In the genomic region with DNA sequence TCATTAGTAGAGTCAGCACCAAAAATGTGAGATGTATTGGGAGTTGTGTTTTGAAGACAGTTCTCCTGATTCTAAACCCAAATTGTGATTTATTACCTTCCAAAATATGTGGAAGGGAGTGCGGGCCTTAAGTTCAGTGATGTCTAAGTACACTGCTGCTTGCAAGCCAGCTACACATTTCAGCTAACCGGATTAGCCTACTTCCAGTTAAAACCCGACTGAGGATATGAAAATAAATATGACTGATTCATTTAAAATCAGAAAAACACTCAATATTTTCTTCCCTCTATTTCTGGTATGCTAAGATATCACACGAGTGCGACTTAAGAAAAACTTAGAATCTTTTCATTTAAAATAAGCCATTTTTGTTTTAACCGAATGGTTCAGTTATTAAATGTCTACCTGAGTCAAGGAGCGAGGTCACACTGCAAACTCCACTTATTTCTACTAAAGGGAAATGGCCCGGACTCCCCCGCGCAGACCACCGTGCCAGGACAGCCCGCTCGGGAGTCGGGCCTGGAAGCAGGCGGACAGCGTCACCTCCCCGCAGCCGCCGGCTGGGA, we compare ENCODE assay signal across 8 cellular contexts. TPM values are rescaled to one million over a fixed set of nuclear protein-coding genes. Genes with fewer than 3 reads are reported as not detected.
DNase-seq lines count a peak whose midpoint lies in the region; ATAC-seq, FAIRE-seq and TF ChIP-seq lines count a peak whose summit lies in the region.

No MANE protein-coding gene starts in this region.

- no peaks in the 10 kb centered on the region for H4K20me1 ChIP-seq in GM23248 (ENCODE audit: insufficient read depth)

- peak overlapping the region; percentile 100 for H3K9ac ChIP-seq in GM23248

- H3K4me1 ChIP-seq in GM23248 (ENCODE audit: insufficient read depth), result peaks cover 38% of the 10 kb centered on the region
- H3K4me1 ChIP-seq in neuron (ENCODE audit: insufficient read depth, low read length), result no peaks in the 10 kb centered on the region

- 1 to 2% methylated on average over 19 of the region's 19 CpGs for WGBS in GM23248 (ENCODE audit: low coverage in 1 of 2, low lambda C conversion rate in 2 of 2, missing lambda C conversion rate in 2 of 2), 2 experiments

- peaks cover 62% of the 10 kb centered on the region for H3F3A ChIP-seq in GM23248 (ENCODE audit: insufficient read depth)

- H3K27ac ChIP-seq in GM23248 (peak overlapping the region; percentile 98), RWPE1 (peak overlapping the region; percentile 86)

- in situ Hi-C loops in GM23248 (cut with MboI), result no loop called here

- CTCF ChIA-PET in RWPE1 (lab: Yijun Ruan, JAX), result interaction anchor here (0.7 to 1.2 kb wide), 4 partner anchors 8 to 153 kb away, joined by 3 to 5 read pairs (median 4); no protein-coding TSS in a partner anchor

- H3K4me3 ChIP-seq in GM23248 (peak overlapping the region; percentile 100), neuron (ENCODE audit: low read length) (peak overlapping the region; percentile 72)

- H3K4me2 ChIP-seq in GM23248 (ENCODE audit: unreplicated experiment), result peak overlapping the region; percentile 96

- no peak for FAIRE-seq in GM19239 (lab: Jason Lieb, UNC)

- no peak for TF ChIP-seq CTCF in RWPE1 (conservative IDR thresholded peaks at IDR 0.05; ENCODE audit: low read depth)

- no peaks in the 10 kb centered on the region for H3K9me2 ChIP-seq in GM23248 (ENCODE audit: insufficient read depth)

- peaks cover 78% of the 10 kb centered on the region for H3K79me2 ChIP-seq in GM23248 (ENCODE audit: insufficient read depth)

- H3K9me3 ChIP-seq in GM23248 (ENCODE audit: low read depth) (no peaks in the 10 kb centered on the region), neuron (ENCODE audit: low read length) (peaks cover 1% of the 10 kb centered on the region)

- H3K27me3 ChIP-seq in GM23248 (replicated peaks; ENCODE audit: insufficient read depth) (no peaks in the 10 kb centered on the region), neuron (ENCODE audit: insufficient read depth, low read length) (no peaks in the 10 kb centered on the region)

- POLR2A ChIA-PET in RWPE1 (lab: Yijun Ruan, JAX; ENCODE audit: low non-redundant PET), result interaction anchor here (0.6 to 1.0 kb wide), 3 partner anchors 12 to 144 kb away, joined by 3 to 7 read pairs (median 4); no protein-coding TSS in a partner anchor

- peak; percentile 68 for DNase-seq in GM23248
- DNase-seq in RWPE1 (ENCODE audit: low spot score), result no peak
- no peak for DNase-seq in SIG-M5 treated with dmso at 0.1 percent for 504 hours (lab: John Stamatoyannopoulos, UW; ENCODE audit: unreplicated experiment)
- no peak for DNase-seq in AML-193 (lab: John Stamatoyannopoulos, UW)
- DNase-seq in GM19239 (ENCODE audit: insufficient read length, low spot score), result no peak

- ATAC-seq in esophagus mucosa (peak; percentile 42), HG02759 (IDR thresholded peaks at IDR 0.05; ENCODE audit: unreplicated experiment) (no peak)

- H2AFZ ChIP-seq in GM23248 (no peak overlapping the region), neuron (ENCODE audit: low read depth, low read length) (peak overlapping the region; percentile 89)

- peaks cover 33% of the 10 kb centered on the region for H3K36me3 ChIP-seq in GM23248 (ENCODE audit: low read depth)
- H3K36me3 ChIP-seq in neuron (ENCODE audit: insufficient read depth, low read length), result no peaks in the 10 kb centered on the region

RNA-seq across cellular contexts. Expression of a gene that starts 0.8 kb away (rescaled TPM):
- 383 and 404 TPM in 2 replicates for total RNA-seq in GM23248 (2014; rRNA removed; shearing (Covaris generic))
- 598 and 610 TPM in 2 replicates for polyA plus RNA-seq in GM23248 (2016; fragmentation: Nextera tagmentation; extraction: Ambion mirVana)
- total RNA-seq in esophagus mucosa, result 39.0 TPM
